In genomic region chr1:21251773-21252471, GRCh38 we compare ENCODE assay signal across 1 cellular context.
A peak's percentile ranks its signal among the peaks of the same experiment; 100 is the strongest.
TF ChIP-seq lines count a peak whose summit lies in the region.

No MANE protein-coding gene starts in this region.

TF ChIP-seq in HepG2, 621 proteins besides CTCF, POLR2A, EP300 and RAD21 (continued from another document and continues in another):
- TF ChIP-seq, protein P1, sequence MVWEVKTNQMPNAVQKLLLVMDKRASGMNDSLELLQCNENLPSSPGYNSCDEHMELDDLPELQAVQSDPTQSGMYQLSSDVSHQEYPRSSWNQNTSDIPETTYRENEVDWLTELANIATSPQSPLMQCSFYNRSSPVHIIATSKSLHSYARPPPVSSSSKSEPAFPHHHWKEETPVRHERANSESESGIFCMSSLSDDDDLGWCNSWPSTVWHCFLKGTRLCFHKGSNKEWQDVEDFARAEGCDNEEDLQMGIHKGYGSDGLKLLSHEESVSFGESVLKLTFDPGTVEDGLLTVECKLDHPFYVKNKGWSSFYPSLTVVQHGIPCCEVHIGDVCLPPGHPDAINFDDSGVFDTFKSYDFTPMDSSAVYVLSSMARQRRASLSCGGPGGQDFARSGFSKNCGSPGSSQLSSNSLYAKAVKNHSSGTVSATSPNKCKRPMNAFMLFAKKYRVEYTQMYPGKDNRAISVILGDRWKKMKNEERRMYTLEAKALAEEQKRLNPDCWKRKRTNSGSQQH (CRISPR knock-in tag; IDR thresholded peaks at IDR 0.05; ENCODE audit: low read depth), result peak; percentile 59; the same call in 1 of the 2 replicates
- TF ChIP-seq FOXC1 (CRISPR knock-in tag; IDR thresholded peaks at IDR 0.05; ENCODE audit: borderline replicate concordance) (no peak), KMT2B (CRISPR knock-in tag; IDR thresholded peaks at IDR 0.05) (0 out of 2 replicates have a peak, but pooled peaks have one; percentile 25), ZNF615 (CRISPR knock-in tag; IDR thresholded peaks at IDR 0.05; ENCODE audit: borderline replicate concordance) (no peak), NFE2 (CRISPR knock-in tag; IDR thresholded peaks at IDR 0.05) (no peak), HDAC2 (CRISPR knock-in tag; IDR thresholded peaks at IDR 0.05) (peak; percentile 93), ZNF768 (CRISPR knock-in tag; IDR thresholded peaks at IDR 0.05) (no peak), ZNF879 (CRISPR knock-in tag; IDR thresholded peaks at IDR 0.05) (no peak), ASH2L (IDR thresholded peaks at IDR 0.05; ENCODE audit: insufficient read length, low read depth, low read length) (peak; percentile 86), FOXJ3 (CRISPR knock-in tag; IDR thresholded peaks at IDR 0.05; ENCODE audit: borderline replicate concordance) (peak; percentile 86; the same call in 1 of the 2 replicates), KLF15 (CRISPR knock-in tag; IDR thresholded peaks at IDR 0.05; ENCODE audit: borderline replicate concordance) (no peak), ZNF136 (CRISPR knock-in tag; IDR thresholded peaks at IDR 0.05; ENCODE audit: low read depth) (no peak), ERF (CRISPR knock-in tag; IDR thresholded peaks at IDR 0.05) (0 out of 2 replicates have a peak, but pooled peaks have one; percentile 62), NAIF1 (CRISPR knock-in tag; IDR thresholded peaks at IDR 0.05; ENCODE audit: borderline replicate concordance) (no peak), ZNF674 (CRISPR knock-in tag; IDR thresholded peaks at IDR 0.05; ENCODE audit: low read depth) (no peak), ZNF703 (CRISPR knock-in tag; IDR thresholded peaks at IDR 0.05; ENCODE audit: borderline replicate concordance) (no peak), SSRP1 (CRISPR knock-in tag; IDR thresholded peaks at IDR 0.05) (no peak), ZNF83 (CRISPR knock-in tag; IDR thresholded peaks at IDR 0.05; ENCODE audit: borderline replicate concordance) (no peak), ZNF333 (CRISPR knock-in tag; IDR thresholded peaks at IDR 0.05; ENCODE audit: borderline replicate concordance) (no peak), RXRB (CRISPR knock-in tag; IDR thresholded peaks at IDR 0.05; ENCODE audit: borderline replicate concordance) (peak; percentile 84), ZNF800 (CRISPR knock-in tag; IDR thresholded peaks at IDR 0.05) (0 out of 2 replicates have a peak, but pooled peaks have one; percentile 41), ZNF660 (CRISPR knock-in tag; IDR thresholded peaks at IDR 0.05; ENCODE audit: borderline replicate concordance, low read depth) (no peak), ZFX (CRISPR knock-in tag; IDR thresholded peaks at IDR 0.05; ENCODE audit: low read depth) (peak; percentile 44; the same call in 1 of the 2 replicates), ATRX (CRISPR knock-in tag; IDR thresholded peaks at IDR 0.05; ENCODE audit: borderline replicate concordance) (no peak), ZBTB38 (CRISPR knock-in tag; IDR thresholded peaks at IDR 0.05) (no peak), MED13 (CRISPR knock-in tag; IDR thresholded peaks at IDR 0.05) (no peak), ZBTB25 (CRISPR knock-in tag; IDR thresholded peaks at IDR 0.05) (no peak), ISX (CRISPR knock-in tag; conservative IDR thresholded peaks at IDR 0.05) (no peak), MEIS2 (CRISPR knock-in tag; IDR thresholded peaks at IDR 0.05) (peak; percentile 8; the same call in 1 of the 2 replicates), BRCA1 (CRISPR knock-in tag; IDR thresholded peaks at IDR 0.05) (no peak), BATF2 (CRISPR knock-in tag; IDR thresholded peaks at IDR 0.05) (no peak), CREM (IDR thresholded peaks at IDR 0.05) (peak; percentile 73), CREM (CRISPR knock-in tag; IDR thresholded peaks at IDR 0.05) (no peak), ZNF790 (CRISPR knock-in tag; IDR thresholded peaks at IDR 0.05; ENCODE audit: borderline replicate concordance) (no peak), ARID2 (CRISPR knock-in tag; IDR thresholded peaks at IDR 0.05; ENCODE audit: borderline replicate concordance) (no peak), HOXA3 (CRISPR knock-in tag; IDR thresholded peaks at IDR 0.05) (peak; percentile 81), CBX2 (IDR thresholded peaks at IDR 0.05; ENCODE audit: low read depth, low read length) (no peak), CBX2 (CRISPR knock-in tag; IDR thresholded peaks at IDR 0.05; ENCODE audit: low read depth) (no peak), STAT5B (CRISPR knock-in tag; IDR thresholded peaks at IDR 0.05) (no peak), ZNF574 (CRISPR knock-in tag; IDR thresholded peaks at IDR 0.05) (peak; percentile 66), JUND (CRISPR knock-in tag; IDR thresholded peaks at IDR 0.05) (no peak), NFRKB (IDR thresholded peaks at IDR 0.05) (no peak), ATAD3A (CRISPR knock-in tag; IDR thresholded peaks at IDR 0.05) (no peak), ZNF501 (CRISPR knock-in tag; IDR thresholded peaks at IDR 0.05) (peak; percentile 43; the same call in 1 of the 2 replicates), RCOR2 (CRISPR knock-in tag; IDR thresholded peaks at IDR 0.05) (peak; percentile 88), ZBTB33 (CRISPR knock-in tag; IDR thresholded peaks at IDR 0.05) (no peak)
- TF ChIP-seq, protein P2, sequence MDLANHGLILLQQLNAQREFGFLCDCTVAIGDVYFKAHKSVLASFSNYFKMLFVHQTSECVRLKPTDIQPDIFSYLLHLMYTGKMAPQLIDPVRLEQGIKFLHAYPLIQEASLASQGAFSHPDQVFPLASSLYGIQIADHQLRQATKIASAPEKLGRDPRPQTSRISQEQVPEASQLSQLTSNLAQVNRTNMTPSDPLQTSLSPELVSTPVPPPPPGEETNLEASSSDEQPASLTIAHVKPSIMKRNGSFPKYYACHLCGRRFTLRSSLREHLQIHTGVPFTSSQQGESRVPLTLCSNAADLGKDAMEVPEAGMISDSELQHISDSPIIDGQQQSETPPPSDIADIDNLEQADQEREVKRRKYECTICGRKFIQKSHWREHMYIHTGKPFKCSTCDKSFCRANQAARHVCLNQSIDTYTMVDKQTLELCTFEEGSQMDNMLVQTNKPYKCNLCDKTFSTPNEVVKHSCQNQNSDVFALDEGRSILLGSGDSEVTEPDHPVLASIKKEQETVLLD (CRISPR knock-in tag; IDR thresholded peaks at IDR 0.05; ENCODE audit: low read depth), result no peak
- TF ChIP-seq, protein P3, sequence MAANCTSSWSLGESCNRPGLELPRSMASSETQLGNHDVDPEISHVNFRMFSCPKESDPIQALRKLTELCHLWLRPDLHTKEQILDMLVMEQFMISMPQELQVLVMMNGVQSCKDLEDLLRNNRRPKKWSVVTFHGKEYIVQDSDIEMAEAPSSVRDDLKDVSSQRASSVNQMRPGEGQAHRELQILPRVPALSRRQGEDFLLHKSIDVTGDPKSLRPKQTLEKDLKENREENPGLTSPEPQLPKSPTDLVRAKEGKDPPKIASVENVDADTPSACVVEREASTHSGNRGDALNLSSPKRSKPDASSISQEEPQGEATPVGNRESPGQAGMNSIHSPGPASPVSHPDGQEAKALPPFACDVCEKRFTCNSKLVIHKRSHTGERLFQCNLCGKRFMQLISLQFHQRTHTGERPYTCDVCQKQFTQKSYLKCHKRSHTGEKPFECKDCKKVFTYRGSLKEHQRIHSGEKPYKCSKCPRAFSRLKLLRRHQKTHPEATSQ (CRISPR knock-in tag; IDR thresholded peaks at IDR 0.05; ENCODE audit: borderline replicate concordance), result no peak
- TF ChIP-seq, protein P4, sequence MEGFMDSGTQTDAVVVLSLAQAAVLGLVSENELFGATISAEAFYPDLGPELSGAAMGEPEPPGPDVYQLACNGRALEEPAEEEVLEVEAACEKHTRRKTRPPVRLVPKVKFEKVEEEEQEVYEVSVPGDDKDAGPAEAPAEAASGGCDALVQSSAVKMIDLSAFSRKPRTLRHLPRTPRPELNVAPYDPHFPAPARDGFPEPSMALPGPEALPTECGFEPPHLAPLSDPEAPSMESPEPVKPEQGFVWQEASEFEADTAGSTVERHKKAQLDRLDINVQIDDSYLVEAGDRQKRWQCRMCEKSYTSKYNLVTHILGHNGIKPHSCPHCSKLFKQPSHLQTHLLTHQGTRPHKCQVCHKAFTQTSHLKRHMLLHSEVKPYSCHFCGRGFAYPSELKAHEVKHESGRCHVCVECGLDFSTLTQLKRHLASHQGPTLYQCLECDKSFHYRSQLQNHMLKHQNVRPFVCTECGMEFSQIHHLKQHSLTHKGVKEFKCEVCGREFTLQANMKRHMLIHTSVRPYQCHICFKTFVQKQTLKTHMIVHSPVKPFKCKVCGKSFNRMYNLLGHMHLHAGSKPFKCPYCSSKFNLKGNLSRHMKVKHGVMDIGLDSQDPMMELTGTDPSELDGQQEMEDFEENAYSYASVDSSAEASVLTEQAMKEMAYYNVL (CRISPR knock-in tag; IDR thresholded peaks at IDR 0.05; ENCODE audit: borderline replicate concordance), result 0 out of 2 replicates have a peak, but pooled peaks have one; percentile 18
- TF ChIP-seq, protein P5, sequence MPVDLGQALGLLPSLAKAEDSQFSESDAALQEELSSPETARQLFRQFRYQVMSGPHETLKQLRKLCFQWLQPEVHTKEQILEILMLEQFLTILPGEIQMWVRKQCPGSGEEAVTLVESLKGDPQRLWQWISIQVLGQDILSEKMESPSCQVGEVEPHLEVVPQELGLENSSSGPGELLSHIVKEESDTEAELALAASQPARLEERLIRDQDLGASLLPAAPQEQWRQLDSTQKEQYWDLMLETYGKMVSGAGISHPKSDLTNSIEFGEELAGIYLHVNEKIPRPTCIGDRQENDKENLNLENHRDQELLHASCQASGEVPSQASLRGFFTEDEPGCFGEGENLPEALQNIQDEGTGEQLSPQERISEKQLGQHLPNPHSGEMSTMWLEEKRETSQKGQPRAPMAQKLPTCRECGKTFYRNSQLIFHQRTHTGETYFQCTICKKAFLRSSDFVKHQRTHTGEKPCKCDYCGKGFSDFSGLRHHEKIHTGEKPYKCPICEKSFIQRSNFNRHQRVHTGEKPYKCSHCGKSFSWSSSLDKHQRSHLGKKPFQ (CRISPR knock-in tag; IDR thresholded peaks at IDR 0.05; ENCODE audit: insufficient replicate concordance), result no peak
